Comparison of ENCODE assay signal across 9 cellular contexts in genomic region chr18:46264255-46264654, GRCh38.
A peak's percentile ranks its signal among the peaks of the same experiment; 100 is the strongest.
DNase-seq lines count a peak whose midpoint lies in the region; ATAC-seq lines count a peak whose summit lies in the region.
"Had no signal": no experiment of that assay in that cellular context is flagged by ENCODE, and none has a peak within 500 bp of the region (broad histone marks: within the 10 kb centered on the region; RNA-seq: fewer than 3 reads in every experiment).

No MANE protein-coding gene starts in this region.

- no peaks in the 10 kb centered on the region for H3K27me3 ChIP-seq in HUES48 (ENCODE audit: control insufficient read depth, insufficient read depth, low read length)
- no peaks in the 10 kb centered on the region for H3K27me3 ChIP-seq in naive thymus-derived CD4-positive, alpha-beta T cell (ENCODE audit: control insufficient read depth in 2 of 2, insufficient read depth in 2 of 2, low read length in 2 of 2)

- no peak for DNase-seq in central memory CD8-positive, alpha-beta T cell (ENCODE audit: low spot score in 2 of 2)
- peak in 2 of 9 donors; percentile 26 to 27 for DNase-seq in naive thymus-derived CD4-positive, alpha-beta T cell
- DNase-seq in HPDE6-E6E7 (ENCODE audit: extremely low spot score) = no peak
- DNase-seq in NK-92 treated with Interleukin-12 subunit alpha and Interleukin-12 subunit beta, amount 100 ng/mL, for 24 hours (lab: John Stamatoyannopoulos, UW) = no peak
- DNase-seq in SIG-M5 (lab: John Stamatoyannopoulos, UW) = no peak
- DNase-seq in hippocampal formation (lab: John Stamatoyannopoulos, UW) = no peak

- H3K27ac ChIP-seq in HUES48 (ENCODE audit: low read depth, low read length) = peak overlapping the region; percentile 82
- H3K27ac ChIP-seq in naive thymus-derived CD4-positive, alpha-beta T cell (ENCODE audit: low read depth, low read length) = no peak overlapping the region

- intact Hi-C loops in naive thymus-derived CD4-positive, alpha-beta T cell (cut with micrococcal nuclease) = loop anchor here in 1 of 2 donors (1.0 kb wide), 1 partner anchor 14 kb away; no protein-coding TSS in a partner anchor

- H3K9me3 Mint-ChIP-seq in central memory CD8-positive, alpha-beta T cell = no peaks in the 10 kb centered on the region
- H3K9me3 Mint-ChIP-seq in naive thymus-derived CD4-positive, alpha-beta T cell = no peaks in the 10 kb centered on the region

- H3K9me3 ChIP-seq in HUES48 (ENCODE audit: control insufficient read depth, insufficient read depth, low read length) = no peaks in the 10 kb centered on the region
- no peaks in the 10 kb centered on the region for H3K9me3 ChIP-seq in naive thymus-derived CD4-positive, alpha-beta T cell (ENCODE audit: control insufficient read depth in 2 of 3, low read length in 3 of 3)

- peak; percentile 48 for ATAC-seq in GM18907 (IDR thresholded peaks at IDR 0.05; ENCODE audit: unreplicated experiment)
- ATAC-seq in central memory CD8-positive, alpha-beta T cell (replicated peaks; ENCODE audit: extremely low read depth, poor library complexity, severe bottlenecking) = peak; percentile 49
- ATAC-seq in naive thymus-derived CD4-positive, alpha-beta T cell = peak; percentile 54
- ATAC-seq: esophagus mucosa had no signal

- H3K4me3 ChIP-seq in HUES48 (ENCODE audit: low read depth, low read length) = peak overlapping the region; percentile 21; the same call in 1 of the 2 replicates
- no peak overlapping the region for H3K4me3 ChIP-seq in naive thymus-derived CD4-positive, alpha-beta T cell (ENCODE audit: low read length)

- no peak overlapping the region for H3K4me3 Mint-ChIP-seq in central memory CD8-positive, alpha-beta T cell
- no peak overlapping the region for H3K4me3 Mint-ChIP-seq in naive thymus-derived CD4-positive, alpha-beta T cell

- H3K4me1 ChIP-seq in HUES48 (ENCODE audit: control insufficient read depth, insufficient read depth, low read length) = peaks cover 68% of the 10 kb centered on the region
- H3K4me1 ChIP-seq in naive thymus-derived CD4-positive, alpha-beta T cell (ENCODE audit: control insufficient read depth in 2 of 2, insufficient read depth in 2 of 2, low read length in 2 of 2) = no peaks in the 10 kb centered on the region

- POLR2A ChIA-PET in naive thymus-derived CD4-positive, alpha-beta T cell (lab: Charles Lee) = no interaction called here

- H3K36me3 Mint-ChIP-seq in central memory CD8-positive, alpha-beta T cell (ENCODE audit: insufficient read depth) = peaks cover 33% of the 10 kb centered on the region
- H3K36me3 Mint-ChIP-seq in naive thymus-derived CD4-positive, alpha-beta T cell = peaks cover 0 to 74% (median 35%) of the 10 kb centered on the region in 5 donors

- CTCF ChIA-PET in naive thymus-derived CD4-positive, alpha-beta T cell (lab: Charles Lee) = no interaction called here

- H3K9ac ChIP-seq in HUES48 (ENCODE audit: low read depth, low read length) = peak overlapping the region; percentile 27; the same call in 1 of the 2 replicates

- H3K4me1 Mint-ChIP-seq in central memory CD8-positive, alpha-beta T cell = peaks cover 35% of the 10 kb centered on the region
- peaks cover 10 to 75% (median 22%) of the 10 kb centered on the region in 7 donors for H3K4me1 Mint-ChIP-seq in naive thymus-derived CD4-positive, alpha-beta T cell

- H3K27me3 Mint-ChIP-seq in central memory CD8-positive, alpha-beta T cell = no peaks in the 10 kb centered on the region
- no peaks in the 10 kb centered on the region for H3K27me3 Mint-ChIP-seq in naive thymus-derived CD4-positive, alpha-beta T cell

- peak overlapping the region; percentile 70 for H3K27ac Mint-ChIP-seq in central memory CD8-positive, alpha-beta T cell (ENCODE audit: low read depth)
- H3K27ac Mint-ChIP-seq in naive thymus-derived CD4-positive, alpha-beta T cell = peak overlapping the region in 1 of 9 donors; percentile 50

- peaks cover 8% of the 10 kb centered on the region; the same call in 1 of the 2 replicates for H3K36me3 ChIP-seq in HUES48 (ENCODE audit: control insufficient read depth, insufficient read depth, low read length)
- peaks cover 3 to 25% (median 15%) of the 10 kb centered on the region in 3 experiments for H3K36me3 ChIP-seq in naive thymus-derived CD4-positive, alpha-beta T cell (ENCODE audit: control insufficient read depth in 2 of 3, insufficient read depth in 3 of 3, low read length in 3 of 3)
